In genomic region chr10:90621577-90621976, GRCh38 we compare ENCODE assay signal across 17 cellular contexts.
DNase-seq lines count a peak whose midpoint lies in the region; ATAC-seq, FAIRE-seq and TF ChIP-seq lines count a peak whose summit lies in the region.
"Had no signal": no experiment of that assay in that cellular context is flagged by ENCODE, and none has a peak within 500 bp of the region (broad histone marks: within the 10 kb centered on the region; RNA-seq: fewer than 3 reads in every experiment).

No MANE protein-coding gene starts in this region.

- no peaks in the 10 kb centered on the region for H3K9me3 Mint-ChIP-seq in H9
- no peaks in the 10 kb centered on the region for H3K9me3 Mint-ChIP-seq in nephron progenitor cell
- H3K9me3 Mint-ChIP-seq: CD4-positive, alpha-beta T cell had no signal

- no peak overlapping the region for H2BK5ac ChIP-seq in H9 (ENCODE audit: insufficient read length, low read length)

- TF ChIP-seq CTCF in H9 (conservative IDR thresholded peaks at IDR 0.05) (no peak), endothelial cell of umbilical vein (IDR thresholded peaks at IDR 0.05; ENCODE audit: extremely low read depth in 1 of 2, insufficient read depth in 1 of 2, low read depth in 1 of 2, low read length in 2 of 2) (no peak), nephron progenitor cell (IDR thresholded peaks at IDR 0.05) (no peak), dorsolateral prefrontal cortex (IDR thresholded peaks at IDR 0.05 in 54 of 56, conservative IDR thresholded peaks at IDR 0.05 in 2 of 56; ENCODE audit: low read depth in 1 of 56, partially characterized antibody in 56 of 56) (no peak)

- intact Hi-C loops in endothelial cell of umbilical vein (cut with micrococcal nuclease) (no loop called here), dorsolateral prefrontal cortex (cut with DNase I) (no loop called here)

- H2BK15ac ChIP-seq in H9 (ENCODE audit: low read depth, low read length) = no peak overlapping the region

- in situ Hi-C loops in KBM-7 (cut with MboI; ENCODE audit: low pct_unique_long_range_greater_than_20kb, low sequenced_read_pairs) = no loop called here

- no peaks in the 10 kb centered on the region for H3K27me3 ChIP-seq in H9 (ENCODE audit: insufficient read depth, low read length)
- H3K27me3 ChIP-seq in endothelial cell of umbilical vein (ENCODE audit: control insufficient read depth in 2 of 2, insufficient read depth in 2 of 2, low read length in 2 of 2) = no peaks in the 10 kb centered on the region
- peaks cover 0 to 11% (median 0%) of the 10 kb centered on the region in 45 donors for H3K27me3 ChIP-seq in dorsolateral prefrontal cortex
- H3K27me3 ChIP-seq: thyroid gland had no signal

- ATAC-seq in GM19397 (IDR thresholded peaks at IDR 0.05; ENCODE audit: unreplicated experiment) = no peak

- H3K4me1 Mint-ChIP-seq in H9 = peaks cover 5 to 9% of the 10 kb centered on the region in 2 experiments
- no peaks in the 10 kb centered on the region for H3K4me1 Mint-ChIP-seq in nephron progenitor cell
- H3K4me1 Mint-ChIP-seq: IgD-negative memory B cell had no signal

- H3K9ac ChIP-seq in H9 (ENCODE audit: extremely low read depth, insufficient read length, low read length) (no peak overlapping the region), endothelial cell of umbilical vein (replicated peaks; ENCODE audit: extremely low read depth, insufficient read depth, low read length) (no peak overlapping the region)

- no peak overlapping the region for H3T11ph ChIP-seq in H9 (ENCODE audit: low read length)

- H3K9me1 ChIP-seq in endothelial cell of umbilical vein (replicated peaks; ENCODE audit: control insufficient read depth, extremely low read depth, insufficient read depth, low read length) = no peaks in the 10 kb centered on the region

- peak; percentile 40 for DNase-seq in H9
- peak; percentile 1 for DNase-seq in RKO (ENCODE audit: low spot score)
- DNase-seq in endothelial cell of umbilical vein (ENCODE audit: low read depth, low spot score) = peak; percentile 3
- peak; percentile 53 for DNase-seq in nephron progenitor cell
- DNase-seq in activated CD4-positive, alpha-beta T cell treated with anti-CD3 and anti-CD28 coated beads, Interleukin-2, amount 50 U/mL, for 48 hours = no peak
- no peak for DNase-seq in KBM-7
- no peak for DNase-seq in dorsolateral prefrontal cortex
- DNase-seq: activated CD4-positive, alpha-beta T cell treated with anti-CD3 and anti-CD28 coated beads for 4 hours; CD4-positive, alpha-beta T cell; NCI-H187; NCI-H526 treated with DMSO at 0.1 percent for 48 hours; stimulated activated CD4-positive, alpha-beta T cell treated with anti-CD3 and anti-CD28 coated beads, Interleukin-15, amount 100 ng/mL, for 24 hours; thyroid gland had no signal

- CTCF ChIA-PET in endothelial cell of umbilical vein (lab: Charles Lee) = interaction anchor here (0.6 to 1.8 kb wide), 3 partner anchors 10 to 333 kb away, joined by 3 to 7 read pairs (median 5); no protein-coding TSS in a partner anchor

- H3K23me2 ChIP-seq in H9 (ENCODE audit: insufficient read length, low read depth, low read length, poor library complexity, severe bottlenecking) = no peaks in the 10 kb centered on the region

- no peak for TF ChIP-seq POLR2A in endothelial cell of umbilical vein (IDR thresholded peaks at IDR 0.05; ENCODE audit: low read depth, low read length)

- WGBS in H9 (ENCODE audit: extremely low coverage, insufficient read length, low lambda C conversion rate) = no CpG with 5 or more reads among the region's 2 CpGs

- H2BK12ac ChIP-seq in H9 (ENCODE audit: insufficient read length, low read depth, low read length) = no peak overlapping the region

- dilution Hi-C loops in endothelial cell of umbilical vein (cut with MboI; ENCODE audit: extremely low pct_ligation_motif_present, low sequenced_read_pairs) = no loop called here

- H3K4me3 ChIP-seq in endothelial cell of umbilical vein (replicated peaks in 1 of 3; ENCODE audit: insufficient read depth in 1 of 3, low read depth in 1 of 3, low read length in 3 of 3) = no peak overlapping the region
- H3K4me3 ChIP-seq in dorsolateral prefrontal cortex = no peak overlapping the region
- H3K4me3 ChIP-seq: SK-N-MC, thyroid gland had no signal

- H3K4me1 ChIP-seq in H9 (ENCODE audit: insufficient read depth, low read length) (no peaks in the 10 kb centered on the region), endothelial cell of umbilical vein (ENCODE audit: control insufficient read depth, extremely low read depth, insufficient read depth, low read length) (no peaks in the 10 kb centered on the region)
- H3K4me1 ChIP-seq: thyroid gland had no signal

- no peak overlapping the region for H2AK5ac ChIP-seq in H9 (ENCODE audit: insufficient read length, low read length)

- no peak overlapping the region for H4K5ac ChIP-seq in H9 (ENCODE audit: insufficient read length, low read depth, low read length)

- POLR2A ChIA-PET in endothelial cell of umbilical vein (lab: Charles Lee) = no interaction called here

- H3K27ac Mint-ChIP-seq in H9 (no peak overlapping the region), nephron progenitor cell (no peak overlapping the region)
- H3K27ac Mint-ChIP-seq: CD4-positive, alpha-beta T cell; IgD-negative memory B cell had no signal

- H3K23ac ChIP-seq in H9 (ENCODE audit: insufficient read length, low read depth, low read length) = no peak overlapping the region

- no peaks in the 10 kb centered on the region for H3K36me3 ChIP-seq in endothelial cell of umbilical vein (ENCODE audit: control insufficient read depth in 2 of 2, extremely low read depth in 1 of 2, insufficient read depth in 2 of 2, low read length in 2 of 2)
- H3K36me3 ChIP-seq: thyroid gland had no signal

- no TSS peak for BruUV-seq in endothelial cell of umbilical vein (replicated peaks; lab: Mats Ljungman, UMichigan)

- H3K9me3 ChIP-seq in H9 (ENCODE audit: control insufficient read depth, low read depth, low read length) (no peaks in the 10 kb centered on the region), endothelial cell of umbilical vein (replicated peaks; ENCODE audit: control insufficient read depth, insufficient read depth, low read length) (no peaks in the 10 kb centered on the region)
- H3K9me3 ChIP-seq: thyroid gland had no signal

- H4K91ac ChIP-seq in H9 (ENCODE audit: insufficient read length, low read depth, low read length) = no peak overlapping the region

- no peaks in the 10 kb centered on the region for H3K79me2 ChIP-seq in H9 (ENCODE audit: insufficient read depth, low read length)
- H3K79me2 ChIP-seq in endothelial cell of umbilical vein (ENCODE audit: control insufficient read depth, insufficient read depth, low read length) = no peaks in the 10 kb centered on the region

- no peaks in the 10 kb centered on the region for H3K36me3 Mint-ChIP-seq in H9 (ENCODE audit: insufficient read depth in 1 of 3, low read depth in 3 of 3)
- H3K36me3 Mint-ChIP-seq in nephron progenitor cell (ENCODE audit: low read depth) = no peaks in the 10 kb centered on the region
- H3K36me3 Mint-ChIP-seq: IgD-negative memory B cell had no signal

- no peak overlapping the region for H3K4ac ChIP-seq in H9 (ENCODE audit: low read depth, low read length)

- H3K56ac ChIP-seq in H9 (ENCODE audit: insufficient read length, low read depth, low read length) = no peak overlapping the region

- no peaks in the 10 kb centered on the region for H4K20me1 ChIP-seq in H9 (ENCODE audit: control insufficient read depth, insufficient read depth, insufficient read length)
- no peaks in the 10 kb centered on the region for H4K20me1 ChIP-seq in endothelial cell of umbilical vein (replicated peaks; ENCODE audit: control insufficient read depth, extremely low read depth, insufficient read depth, low read length)

- H4K8ac ChIP-seq in H9 (replicated peaks; ENCODE audit: insufficient read length, low read depth, low read length) = no peak overlapping the region

- no peak overlapping the region for H2BK20ac ChIP-seq in H9 (ENCODE audit: low read depth, low read length, poor library complexity, severe bottlenecking)

- H3K4me2 ChIP-seq in H9 (ENCODE audit: insufficient read depth, insufficient read length, low read length) = no peak overlapping the region
- no peak overlapping the region for H3K4me2 ChIP-seq in endothelial cell of umbilical vein (ENCODE audit: insufficient read depth, low read length)

- H3K18ac ChIP-seq in H9 (ENCODE audit: insufficient read length, low read depth, low read length) = no peak overlapping the region

- no peak overlapping the region for H3K4me3 Mint-ChIP-seq in H9
- no peak overlapping the region for H3K4me3 Mint-ChIP-seq in nephron progenitor cell
- H3K4me3 Mint-ChIP-seq: CD4-positive, alpha-beta T cell; IgD-negative memory B cell had no signal

- H2AFZ ChIP-seq in H9 (ENCODE audit: low read length) (no peak overlapping the region), endothelial cell of umbilical vein (ENCODE audit: low read depth, low read length) (no peak overlapping the region)

- FAIRE-seq in endothelial cell of umbilical vein (lab: Jason Lieb, UNC) = peak; percentile 28
- FAIRE-seq: endometrium had no signal

- H3K27me3 Mint-ChIP-seq in H9 (ENCODE audit: low read depth) (peaks cover 1% of the 10 kb centered on the region; the same call in 1 of the 2 replicates), nephron progenitor cell (ENCODE audit: low read depth, poor library complexity) (no peaks in the 10 kb centered on the region)
- H3K27me3 Mint-ChIP-seq: IgD-negative memory B cell had no signal

- H3K14ac ChIP-seq in H9 (ENCODE audit: insufficient read depth, low read length) = no peak overlapping the region

- H3K79me1 ChIP-seq in H9 (ENCODE audit: insufficient read depth, low read depth, low read length, poor library complexity, severe bottlenecking) = no peaks in the 10 kb centered on the region

- H2BK120ac ChIP-seq in H9 (ENCODE audit: low read depth, low read length, poor library complexity, severe bottlenecking) = no peak overlapping the region

- H3K27ac ChIP-seq in H9 (ENCODE audit: insufficient read length, low read depth, low read length) = no peak overlapping the region
- H3K27ac ChIP-seq in endothelial cell of umbilical vein (ENCODE audit: insufficient read depth, low read depth, low read length) = no peak overlapping the region
- H3K27ac ChIP-seq in dorsolateral prefrontal cortex = no peak overlapping the region
- H3K27ac ChIP-seq: SK-N-MC, thyroid gland had no signal

TF ChIP-seq in endothelial cell of umbilical vein, 7 proteins besides CTCF, POLR2A, EP300 and RAD21 (continues in another document):
- TF ChIP-seq GATA2 (IDR thresholded peaks at IDR 0.05; ENCODE audit: insufficient read depth, insufficient read length, low read depth, low read length) (no peak), MAX (IDR thresholded peaks at IDR 0.05; ENCODE audit: insufficient read depth, insufficient read length) (no peak), EZH2 (IDR thresholded peaks at IDR 0.05; ENCODE audit: borderline replicate concordance, low read depth, low read length, severe bottlenecking) (no peak), MYC (IDR thresholded peaks at IDR 0.05; ENCODE audit: low read depth, low read length) (no peak), FOS (IDR thresholded peaks at IDR 0.05; ENCODE audit: borderline replicate concordance, insufficient read depth, low read length) (no peak), JUN (IDR thresholded peaks at IDR 0.05; ENCODE audit: borderline replicate concordance, insufficient read depth, insufficient read length, low read depth) (no peak)

Comparison
In these comparisons a context has a peak if more than half of its experiments do, and no peak if none do; other contexts are left out.
1. DNase-seq: peak in H9 (single experiment), RKO (single experiment), endothelial cell of umbilical vein (single experiment) and nephron progenitor cell (single experiment); none in activated CD4-positive, alpha-beta T cell treated with anti-CD3 and anti-CD28 coated beads, Interleukin-2, amount 50 U/mL, for 48 hours (0 of 2), KBM-7 (single experiment) and dorsolateral prefrontal cortex (0 of 10).